Comparison of ENCODE assay signal across 23 cellular contexts in the genomic region with DNA sequence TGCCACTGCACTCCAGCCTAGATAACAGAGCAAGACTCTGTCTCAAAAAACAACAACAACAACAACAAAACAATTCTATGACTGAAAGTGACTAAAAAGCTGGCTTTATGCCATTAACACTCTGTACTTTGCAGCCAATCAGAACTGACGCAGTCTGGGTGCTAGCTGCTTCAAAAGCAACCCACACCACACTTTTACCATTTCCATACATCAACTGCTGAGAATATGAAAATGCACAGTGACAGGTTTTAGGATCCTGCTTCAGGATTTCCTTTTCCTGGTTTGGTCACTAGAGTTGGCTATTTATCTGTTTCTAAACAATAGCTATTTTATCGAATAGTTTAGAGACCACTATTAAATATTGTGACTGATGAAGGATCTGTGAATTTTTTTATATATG.
"Had no signal": no experiment of that assay in that cellular context is flagged by ENCODE, and none has a peak within 500 bp of the region (broad histone marks: within the 10 kb centered on the region; RNA-seq: fewer than 3 reads in every experiment).

No MANE protein-coding gene starts in this region.

- H3K4me3 ChIP-seq: colonic mucosa, esophagus squamous epithelium, gastrocnemius medialis, heart right ventricle, left lung, lower lobe of right lung, mucosa of descending colon had no signal

- FAIRE-seq: islet of Langerhans, keratinocyte had no signal

- H3K27ac ChIP-seq: colonic mucosa, epithelial cell of prostate, esophagus squamous epithelium, gastrocnemius medialis, heart right ventricle, left lung, lower lobe of right lung had no signal

- H3K27me3 ChIP-seq: colonic mucosa, esophagus squamous epithelium, gastrocnemius medialis, heart right ventricle, left lung had no signal

- ATAC-seq: esophagus mucosa, gastrocnemius medialis, heart right ventricle, left cardiac atrium, left lung, left ventricle myocardium superior, lower lobe of right lung, mucosa of descending colon had no signal

- H3K9me3 ChIP-seq: colonic mucosa, esophagus squamous epithelium, gastrocnemius medialis, left lung, lower lobe of right lung, mucosa of descending colon had no signal

- DNase-seq: colonic mucosa; cortex of kidney; effector CD4-positive, alpha-beta T cell; effector memory CD4-positive, alpha-beta T cell; erythroblast; esophagus squamous epithelium; foreskin fibroblast; foreskin melanocyte; gastrocnemius medialis; glutamatergic neuron; head of caudate nucleus; heart right ventricle; hippocampal formation; left cardiac atrium; left lung; left ventricle myocardium superior; lower lobe of right lung; mammary epithelial cell; mucosa of descending colon had no signal

- H3K4me1 ChIP-seq: colonic mucosa, gastrocnemius medialis had no signal

- H3K36me3 ChIP-seq: colonic mucosa, gastrocnemius medialis had no signal
